9 cellular contexts compared by ENCODE assay signal in the genomic region with DNA sequence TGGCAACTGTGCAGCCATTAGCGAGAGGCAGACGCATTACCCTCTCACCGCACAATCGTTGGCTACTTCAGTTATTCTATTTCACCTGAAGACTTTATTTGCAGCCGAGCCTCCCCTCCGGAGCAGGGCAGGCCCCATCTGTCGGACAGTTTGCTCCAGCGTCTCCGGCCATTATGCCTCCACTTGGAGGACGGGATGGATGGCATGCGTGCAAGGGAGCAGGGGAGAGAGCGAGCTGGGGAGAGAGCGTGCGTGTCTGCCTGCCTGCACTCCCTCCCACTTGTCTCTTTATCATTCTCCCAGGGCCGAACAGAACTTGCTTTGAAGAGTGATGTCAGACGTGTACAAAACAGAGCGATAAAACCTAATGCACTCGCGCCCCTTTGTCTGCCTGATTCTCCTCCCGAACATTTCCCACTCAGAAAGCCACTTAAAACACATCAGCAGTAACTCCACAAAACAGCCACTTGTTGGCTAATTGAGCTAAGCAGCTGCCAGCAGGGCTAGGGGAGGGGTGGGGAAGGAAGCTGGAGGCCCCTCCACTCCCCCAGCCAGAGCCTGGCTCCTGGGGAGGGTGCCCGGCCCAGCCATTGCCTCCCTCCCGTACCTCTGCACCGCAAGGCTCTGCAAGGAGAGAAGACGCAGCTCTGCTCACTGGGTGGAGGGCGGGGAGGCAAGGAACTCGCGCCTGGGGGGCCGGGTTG. TPM values are rescaled to one million over a fixed set of nuclear protein-coding genes. Genes with fewer than 3 reads are reported as not detected.
A peak's percentile ranks its signal among the peaks of the same experiment; 100 is the strongest.
DNase-seq lines count a peak whose midpoint lies in the region; FAIRE-seq and TF ChIP-seq lines count a peak whose summit lies in the region.
"Had no signal": no experiment of that assay in that cellular context is flagged by ENCODE, and none has a peak within 500 bp of the region (broad histone marks: within the 10 kb centered on the region; RNA-seq: fewer than 3 reads in every experiment).

No MANE protein-coding gene starts in this region.

- H3K4me3 ChIP-seq in osteoblast (ENCODE audit: insufficient read depth, low read length), result peak overlapping the region; percentile 63

- peak overlapping the region; percentile 89 for H2AFZ ChIP-seq in osteoblast (ENCODE audit: low read length)

- no peak for TF ChIP-seq CTCF in osteoblast (IDR thresholded peaks at IDR 0.05; ENCODE audit: extremely low read depth, low read depth, low read length)

- H3K4me2 ChIP-seq in osteoblast (ENCODE audit: insufficient read depth, low read length), result peak overlapping the region; percentile 82

- H3K27me3 ChIP-seq in osteoblast (ENCODE audit: insufficient read depth, low read length), result peaks cover 29% of the 10 kb centered on the region

- H3K36me3 ChIP-seq in osteoblast (ENCODE audit: insufficient read depth, low read length), result no peaks in the 10 kb centered on the region

- no peak for FAIRE-seq in GM19239 (lab: Jason Lieb, UNC)

- no peaks in the 10 kb centered on the region for H3K79me2 ChIP-seq in osteoblast (ENCODE audit: insufficient read depth, low read length)

- DNase-seq in GM04504 (ENCODE audit: low read depth) (peak; percentile 25), NCI-H69 (lab: John Stamatoyannopoulos, UW) (peak; percentile 86), fibroblast of peridontal ligament (ENCODE audit: extremely low read depth) (peak; percentile 34), osteoblast (ENCODE audit: insufficient read length, low spot score, missing footprints) (peak; percentile 90), superior temporal gyrus (ENCODE audit: extremely low spot score) (no peak), GM19239 (ENCODE audit: insufficient read length, low spot score) (no peak), hippocampal formation (lab: John Stamatoyannopoulos, UW) (no peak), SW 1271 (lab: John Stamatoyannopoulos, UW) (no peak)
- DNase-seq: RPMI8226 had no signal

- no peaks in the 10 kb centered on the region for H3K9me3 ChIP-seq in osteoblast (ENCODE audit: low read depth, low read length)

- H3K4me1 ChIP-seq in osteoblast (ENCODE audit: insufficient read depth, low read length), result peaks cover 12% of the 10 kb centered on the region

- no peaks in the 10 kb centered on the region for H4K20me1 ChIP-seq in osteoblast (ENCODE audit: insufficient read depth, low read length)

- no peak overlapping the region for H3K27ac ChIP-seq in osteoblast (ENCODE audit: low read depth, low read length)

RNA-seq across cellular contexts. Expression of a gene that starts 43.4 kb away (rescaled TPM):
- total RNA-seq in osteoblast, result 45.6 and 46.3 TPM in 2 replicates

Comparison
In these comparisons a context has a peak if more than half of its experiments do, and no peak if none do; other contexts are left out.
1. DNase-seq: peak in GM04504 (single experiment), NCI-H69 (single experiment), fibroblast of peridontal ligament (single experiment) and osteoblast (single experiment); none in superior temporal gyrus (single experiment), GM19239 (single experiment), hippocampal formation (0 of 2) and SW 1271 (0 of 2).